16 cellular contexts compared by ENCODE assay signal in the genomic region with DNA sequence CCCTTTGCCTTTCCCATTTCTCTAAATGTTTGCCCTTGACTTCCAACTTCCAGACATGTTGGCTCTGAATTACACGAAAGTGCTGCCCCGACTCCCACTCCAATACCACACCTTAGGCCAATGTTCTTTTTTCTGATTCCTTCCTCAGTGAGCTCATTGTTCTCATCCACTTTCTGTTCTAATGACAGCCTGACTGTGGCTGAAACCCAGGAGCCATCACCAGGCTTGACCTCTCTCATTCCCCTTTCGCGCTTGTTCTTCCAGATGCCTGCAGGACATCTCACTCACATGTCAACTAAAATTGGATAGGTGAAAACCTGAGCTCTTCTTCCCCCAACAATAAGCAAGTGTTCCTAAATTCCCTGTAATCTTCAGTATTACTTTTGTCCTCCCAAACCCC.
"Had no signal": no experiment of that assay in that cellular context is flagged by ENCODE, and none has a peak within 500 bp of the region (broad histone marks: within the 10 kb centered on the region; RNA-seq: fewer than 3 reads in every experiment).

No MANE protein-coding gene starts in this region.

- H3K4me3 Mint-ChIP-seq: naive thymus-derived CD4-positive, alpha-beta T cell; stimulated activated memory B cell treated with anti-CD40 and anti-IgM and Interleukin-4, amounts not matched to agents 10 μg/mL and 1 μg/mL and 100 μg/mL, for 72 hours; T-helper 1 cell treated with Interleukin-12 subunit alpha and Interleukin-12 subunit beta and Interleukin-4 antibody, amounts not matched to agents 30 μg/mL and 1 μg/mL, for 36 hours had no signal

- H3K27me3 ChIP-seq: colonic mucosa, gastroesophageal sphincter, neutrophil, upper lobe of left lung had no signal

- H3K4me1 Mint-ChIP-seq: stimulated activated memory B cell treated with anti-CD40 and anti-IgM and Interleukin-4, amounts not matched to agents 10 μg/mL and 1 μg/mL and 100 μg/mL, for 72 hours had no signal

- H3K9me3 Mint-ChIP-seq: stimulated activated memory B cell treated with anti-CD40 and anti-IgM and Interleukin-4, amounts not matched to agents 10 μg/mL and 1 μg/mL and 100 μg/mL, for 72 hours; T-helper 1 cell treated with Interleukin-12 subunit alpha and Interleukin-12 subunit beta and Interleukin-4 antibody, amounts not matched to agents 30 μg/mL and 1 μg/mL, for 36 hours had no signal

- DNase-seq: activated effector memory CD4-positive, alpha-beta T cell treated with Interleukin-2 at 50 U/mL for 16 hours; anterior cingulate cortex; colonic mucosa; effector CD4-positive, alpha-beta T cell; kidney glomerular epithelial cell; naive thymus-derived CD4-positive, alpha-beta T cell; posterior cingulate gyrus; stimulated activated CD4-positive, alpha-beta T cell treated with anti-CD3 and anti-CD28 coated beads, Interleukin-1b, Interleukin-23, amount 100 ng/mL, for 48 hours; upper lobe of left lung had no signal

- H3K27ac ChIP-seq: gastroesophageal sphincter, neutrophil had no signal

- H3K36me3 Mint-ChIP-seq: activated naive CD4-positive, alpha-beta T cell treated with anti-CD3 and anti-CD28 coated beads, Interleukin-2, amount 50 U/mL, for 72 hours; stimulated activated memory B cell treated with anti-CD40 and anti-IgM and Interleukin-4, amounts not matched to agents 10 μg/mL and 1 μg/mL and 100 μg/mL, for 72 hours had no signal

- H3K4me3 ChIP-seq: colonic mucosa, gastroesophageal sphincter, lung, upper lobe of left lung had no signal

- H3K27ac Mint-ChIP-seq: activated naive CD4-positive, alpha-beta T cell treated with anti-CD3 and anti-CD28 coated beads, Interleukin-2, amount 50 U/mL, for 72 hours; stimulated activated memory B cell treated with anti-CD40 and anti-IgM and Interleukin-4, amounts not matched to agents 10 μg/mL and 1 μg/mL and 100 μg/mL, for 72 hours; T-helper 1 cell treated with Interleukin-12 subunit alpha and Interleukin-12 subunit beta and Interleukin-4 antibody, amounts not matched to agents 30 μg/mL and 1 μg/mL, for 36 hours had no signal

- H3K4me1 ChIP-seq: colonic mucosa had no signal

- H3K9me3 ChIP-seq: colonic mucosa, gastroesophageal sphincter, neutrophil, upper lobe of left lung had no signal

- H3K27me3 Mint-ChIP-seq: stimulated activated memory B cell treated with anti-CD40 and anti-IgM and Interleukin-4, amounts not matched to agents 10 μg/mL and 1 μg/mL and 100 μg/mL, for 72 hours had no signal

- ATAC-seq: activated naive CD4-positive, alpha-beta T cell treated with anti-CD3 and anti-CD28 coated beads, Interleukin-2, amount 50 U/mL, for 72 hours; gastroesophageal sphincter; naive thymus-derived CD4-positive, alpha-beta T cell; SK-N-SH treated with all-trans-retinoic acid at 6 μM for 48 hours had no signal
